Comparison of ENCODE assay signal across 1 cellular context in genomic region chrX:119853449-119853848, GRCh38.
TF ChIP-seq lines count a peak whose summit lies in the region.

No MANE protein-coding gene starts in this region.

TF ChIP-seq in endothelial cell of umbilical vein, 7 proteins besides CTCF, POLR2A, EP300 and RAD21:
- TF ChIP-seq MAX (IDR thresholded peaks at IDR 0.05; ENCODE audit: insufficient read depth, insufficient read length) (no peak), EZH2 (IDR thresholded peaks at IDR 0.05; ENCODE audit: borderline replicate concordance, low read depth, low read length, severe bottlenecking) (no peak), MYC (IDR thresholded peaks at IDR 0.05; ENCODE audit: low read depth, low read length) (no peak), JUN (IDR thresholded peaks at IDR 0.05; ENCODE audit: borderline replicate concordance, insufficient read depth, insufficient read length, low read depth) (no peak), GATA2 (IDR thresholded peaks at IDR 0.05; ENCODE audit: insufficient read depth, insufficient read length, low read depth, low read length) (no peak), FOS (IDR thresholded peaks at IDR 0.05; ENCODE audit: borderline replicate concordance, insufficient read depth, low read length) (no peak), POLR2AphosphoS5 (IDR thresholded peaks at IDR 0.05; ENCODE audit: insufficient read depth, low read depth, low read length) (no peak)
